24 cellular contexts compared by ENCODE assay signal in genomic region chr11:1497600-1497999, GRCh38. TPM values are rescaled to one million over a fixed set of nuclear protein-coding genes. Genes with fewer than 3 reads are reported as not detected.
DNase-seq lines count a peak whose midpoint lies in the region; ATAC-seq and TF ChIP-seq lines count a peak whose summit lies in the region.
"Had no signal": no experiment of that assay in that cellular context is flagged by ENCODE, and none has a peak within 500 bp of the region (broad histone marks: within the 10 kb centered on the region; RNA-seq: fewer than 3 reads in every experiment).

No MANE protein-coding gene starts in this region.

- no peak overlapping the region for H3K4me3 Mint-ChIP-seq in activated T-cell treated with anti-CD3 and anti-CD28 coated beads, Interleukin-2, amount 50 U/mL, for 24 hours
- no peak overlapping the region for H3K4me3 Mint-ChIP-seq in GM23338
- H3K4me3 Mint-ChIP-seq in T-helper 17 cell, result peak overlapping the region; percentile 70
- H3K4me3 Mint-ChIP-seq: brain had no signal

- H3K4me3 ChIP-seq in GM23338 (no peak overlapping the region), spleen (no peak overlapping the region)
- H3K4me3 ChIP-seq: BLaER1, GM12878, MG63, SJCRH30, skin epidermis, upper lobe of right lung had no signal

- H3K27ac Mint-ChIP-seq in activated T-cell treated with anti-CD3 and anti-CD28 coated beads, Interleukin-2, amount 50 U/mL, for 24 hours, result peak overlapping the region; percentile 61
- H3K27ac Mint-ChIP-seq in GM23338 (0 out of 2 replicates have a peak overlapping the region, but pooled peaks have one; percentile 16), T-helper 17 cell (peak overlapping the region; percentile 39)

- ATAC-seq in GM23338 (peak; percentile 56), T-helper 17 cell (no peak), GM19023 (IDR thresholded peaks at IDR 0.05; ENCODE audit: unreplicated experiment) (no peak)
- ATAC-seq: GM12878; HCT116; naive thymus-derived CD8-positive, alpha-beta T cell; Panc1; upper lobe of right lung had no signal

- H3K9me3 ChIP-seq in T-helper 17 cell (ENCODE audit: control insufficient read depth, low read length, poor library complexity, severe bottlenecking) (no peaks in the 10 kb centered on the region), spleen (peaks cover 0 to 4% (median 0%) of the 10 kb centered on the region in 8 donors)
- H3K9me3 ChIP-seq: upper lobe of right lung had no signal

- H4K20me1 ChIP-seq in GM23338 (replicated peaks; ENCODE audit: insufficient read depth), result peaks cover 16% of the 10 kb centered on the region

- TF ChIP-seq CTCF in GM23338 (conservative IDR thresholded peaks at IDR 0.05; ENCODE audit: low read depth in 2 of 2), result no peak
- TF ChIP-seq CTCF in spleen (IDR thresholded peaks at IDR 0.05 in 8 of 11, conservative IDR thresholded peaks at IDR 0.05 in 3 of 11), result no peak

- peaks cover 59% of the 10 kb centered on the region for H3K79me2 ChIP-seq in GM23338 (replicated peaks; ENCODE audit: insufficient read depth)

- H3K36me3 Mint-ChIP-seq in activated T-cell treated with anti-CD3 and anti-CD28 coated beads, Interleukin-2, amount 50 U/mL, for 24 hours (ENCODE audit: low read depth), result peaks cover 30% of the 10 kb centered on the region
- H3K36me3 Mint-ChIP-seq in GM23338 (ENCODE audit: low read depth) (peaks cover 5% of the 10 kb centered on the region), T-helper 17 cell (ENCODE audit: low read depth) (peaks cover 9% of the 10 kb centered on the region)

- H2AFZ ChIP-seq in GM23338, result no peak overlapping the region

- H3K4me1 ChIP-seq in GM23338 (ENCODE audit: insufficient read depth) (no peaks in the 10 kb centered on the region), spleen (peaks cover 8 to 69% (median 38%) of the 10 kb centered on the region in 6 donors)
- H3K4me1 ChIP-seq: SJCRH30 had no signal

- no peak for TF ChIP-seq POLR2A in spleen (IDR thresholded peaks at IDR 0.05)

- H3K4me2 ChIP-seq in GM23338, result no peak overlapping the region
- H3K4me2 ChIP-seq: BLaER1 had no signal

- intact Hi-C loops in spleen (cut with DNase I; ENCODE audit: low total_unique reads), result no loop called here

- 64 to 79% (median 68%) methylated on average over 5 of the region's 5 CpGs for WGBS in spleen, 5 donors

- H3F3A ChIP-seq in GM23338 (replicated peaks; ENCODE audit: low read depth), result no peaks in the 10 kb centered on the region

- H3K9me3 Mint-ChIP-seq in activated T-cell treated with anti-CD3 and anti-CD28 coated beads, Interleukin-2, amount 50 U/mL, for 24 hours, result no peaks in the 10 kb centered on the region
- H3K9me3 Mint-ChIP-seq in GM23338, result peaks cover 8% of the 10 kb centered on the region; the same call in 2 of the 3 replicates

- H3K36me3 ChIP-seq in GM23338 (ENCODE audit: insufficient read depth) (no peaks in the 10 kb centered on the region), spleen (peaks cover 0 to 29% (median 3%) of the 10 kb centered on the region in 6 donors)
- H3K36me3 ChIP-seq: MG63, SJCRH30, upper lobe of right lung had no signal

- H3K27me3 Mint-ChIP-seq in activated T-cell treated with anti-CD3 and anti-CD28 coated beads, Interleukin-2, amount 50 U/mL, for 24 hours, result no peaks in the 10 kb centered on the region
- peaks cover 4% of the 10 kb centered on the region for H3K27me3 Mint-ChIP-seq in GM23338 (ENCODE audit: insufficient read depth, low read depth, poor library complexity)
- no peaks in the 10 kb centered on the region for H3K27me3 Mint-ChIP-seq in T-helper 17 cell
- H3K27me3 Mint-ChIP-seq: brain; naive thymus-derived CD8-positive, alpha-beta T cell had no signal

- H3K27ac ChIP-seq in GM23338 (ENCODE audit: low read depth), result no peak overlapping the region
- H3K27ac ChIP-seq in spleen, result peak overlapping the region in 5 of 8 donors; percentile 28 to 48 (median 34)
- H3K27ac ChIP-seq: BLaER1, SJCRH30, skin epidermis, upper lobe of right lung had no signal

- H3K9me2 ChIP-seq in GM23338 (ENCODE audit: insufficient read depth), result no peaks in the 10 kb centered on the region

- H3K4me1 Mint-ChIP-seq in activated T-cell treated with anti-CD3 and anti-CD28 coated beads, Interleukin-2, amount 50 U/mL, for 24 hours (ENCODE audit: low read depth), result peaks cover 63% of the 10 kb centered on the region
- H3K4me1 Mint-ChIP-seq in GM23338 (peaks cover 12% of the 10 kb centered on the region), T-helper 17 cell (peaks cover 66% of the 10 kb centered on the region)

- H3K27me3 ChIP-seq in GM23338 (ENCODE audit: insufficient read depth) (no peaks in the 10 kb centered on the region), spleen (replicated peaks in 1 of 7) (no peaks in the 10 kb centered on the region)
- H3K27me3 ChIP-seq: BLaER1, MG63, SJCRH30, upper lobe of right lung had no signal

- DNase-seq in activated T-cell treated with anti-CD3 and anti-CD28 coated beads, Interleukin-2, amount 50 U/mL, for 24 hours, result no peak
- no peak for DNase-seq in activated T-cell treated with anti-CD3 and anti-CD28 coated beads for 4 hours
- DNase-seq in GM23338 (ENCODE audit: low spot score), result no peak
- DNase-seq in T-helper 17 cell, result no peak
- DNase-seq in spleen, result peak; percentile 32
- DNase-seq in stimulated activated CD4-positive, alpha-beta T cell treated with anti-CD3 and anti-CD28 coated beads, Interleukin-1b, Interleukin-23, amount 100 ng/mL, for 48 hours, result no peak
- DNase-seq: activated gamma-delta T cell; Calu3; KBM-7; MG63; naive thymus-derived CD8-positive, alpha-beta T cell; NCI-H2081; NCI-H446 treated with DMSO at 0.1 percent for 48 hours; SJCRH30; stimulated activated CD4-positive, alpha-beta T cell treated with anti-CD3 and anti-CD28 coated beads, Interleukin-2, amount 100 ng/mL, for 24 hours; T-helper 1 cell; upper lobe of right lung had no signal

TF ChIP-seq in GM23338, 12 proteins besides CTCF, POLR2A, EP300 and RAD21 (continues in another document):
- no peak for TF ChIP-seq ZNF114 (CRISPR knock-in tag; IDR thresholded peaks at IDR 0.05)
- no peak for TF ChIP-seq ZNF462 (CRISPR knock-in tag; IDR thresholded peaks at IDR 0.05)
- no peak for TF ChIP-seq NANOG (IDR thresholded peaks at IDR 0.05; ENCODE audit: borderline replicate concordance)
- no peak for TF ChIP-seq CREB1 (CRISPR knock-in tag; IDR thresholded peaks at IDR 0.05; ENCODE audit: low read depth)
- TF ChIP-seq POLR2AphosphoS5 (IDR thresholded peaks at IDR 0.05; ENCODE audit: low read depth), result no peak

RNA-seq across cellular contexts. Expression of gene MOB2, which starts 11.0 kb away (rescaled TPM):
- 19.7 and 24.9 TPM in 2 replicates for total RNA-seq in GM23338 (2014; rRNA removed; shearing (Covaris generic))
- polyA plus RNA-seq in GM23338 (2016; fragmentation: Nextera tagmentation; extraction: Ambion mirVana) (7.7 and 10.1 TPM in 2 replicates), spleen (10 to 100 TPM; 30.5 to 51.5 (median 32.6) TPM)
- total RNA-seq in T-helper 17 cell (10 to 100 TPM; 65.0 to 65.7 TPM), spleen (10 to 100 TPM; 28.1 to 49.8 (median 42.3) TPM)
